ENCODE assay signal across 8 cellular contexts in genomic region chr12:56299853-56300643, GRCh38. TPM values are rescaled to one million over a fixed set of nuclear protein-coding genes. Genes with fewer than 3 reads are reported as not detected.
A peak's percentile ranks its signal among the peaks of the same experiment; 100 is the strongest.
DNase-seq lines count a peak whose midpoint lies in the region; ATAC-seq, FAIRE-seq and TF ChIP-seq lines count a peak whose summit lies in the region.

Gene CS (minus strand): TSS chr12:56300330. CDS start chr12:56300201, 129 bp downstream.

- BruUV-seq in Calu3 (replicated peaks; lab: Mats Ljungman, UMichigan), result no TSS peak

- intact Hi-C loops in Calu3 (cut with micrococcal nuclease; ENCODE audit: unreplicated experiment), result loop anchor here (1.0 to 2.0 kb wide), 2 partner anchors 34 to 181 kb away; partner anchors contain the start of gene ZC3H10

- no peaks in the 10 kb centered on the region for H3F3A ChIP-seq in OCI-LY1 (ENCODE audit: insufficient read depth, low read length)

- peak; percentile 81 for FAIRE-seq in endometrium (lab: Jason Lieb, UNC)

- H3K36me3 Mint-ChIP-seq in Calu3 (ENCODE audit: insufficient read depth, unreplicated experiment), result peaks cover 56% of the 10 kb centered on the region
- peaks cover 6% of the 10 kb centered on the region for H3K36me3 Mint-ChIP-seq in mesothelial cell of epicardium

- no peak within 1 kb of the TSS for H2AFZ ChIP-seq in OCI-LY1 (ENCODE audit: low read length)

- under 1% methylated on average over 60 of the region's 63 CpGs for WGBS in HUES64

- peaks cover 45% of the 10 kb centered on the region for H3K79me2 ChIP-seq in OCI-LY1 (ENCODE audit: insufficient read depth, low read length)

- H3K9me3 Mint-ChIP-seq in Calu3 (ENCODE audit: low read depth, unreplicated experiment) (no peaks in the 10 kb centered on the region), mesothelial cell of epicardium (no peaks in the 10 kb centered on the region)

- DNase-seq in Calu3 (peak; percentile 99), mesothelial cell of epicardium (ENCODE audit: low spot score in 2 of 2, unreplicated experiment in 2 of 2) (peak; percentile 97)
- peak; percentile 99 for DNase-seq in activated CD8-positive, alpha-beta memory T cell treated with anti-CD3 and anti-CD28 coated beads, Interleukin-2, amount 50 U/mL, for 4 hours
- DNase-seq in stimulated activated CD8-positive, alpha-beta memory T cell treated with anti-CD3 and anti-CD28 coated beads, Interleukin-15, amount 100 ng/mL, for 48 hours (ENCODE audit: low read depth in 2 of 2), result peak; percentile 98

- H3K9me2 ChIP-seq in OCI-LY1 (ENCODE audit: low read depth, low read length), result no peaks in the 10 kb centered on the region

- CTCF ChIA-PET in Calu3 (lab: Charles Lee), result interaction anchor here (0.5 kb wide), 3 partner anchors 22 to 78 kb away, joined by 3 to 4 read pairs (median 3); no protein-coding TSS in a partner anchor

- H3K27me3 ChIP-seq in HUES64 (ENCODE audit: insufficient read depth, low read length), result no peaks in the 10 kb centered on the region
- no peaks in the 10 kb centered on the region for H3K27me3 ChIP-seq in OCI-LY1 (ENCODE audit: insufficient read depth, low read length)

- H3K27me3 Mint-ChIP-seq in Calu3 (ENCODE audit: unreplicated experiment) (no peaks in the 10 kb centered on the region), mesothelial cell of epicardium (ENCODE audit: low read depth) (no peaks in the 10 kb centered on the region)

- H3K27ac Mint-ChIP-seq in Calu3 (ENCODE audit: unreplicated experiment) (peak within 1 kb of the TSS; percentile 92), mesothelial cell of epicardium (peak within 1 kb of the TSS; percentile 92)

- ATAC-seq in GM21447 (IDR thresholded peaks at IDR 0.05; ENCODE audit: unreplicated experiment), result peak; percentile 89

- TF ChIP-seq CTCF in Calu3 (IDR thresholded peaks at IDR 0.05; ENCODE audit: unreplicated experiment) (no peak), OCI-LY1 (IDR thresholded peaks at IDR 0.05; ENCODE audit: low read length) (no peak), mesothelial cell of epicardium (IDR thresholded peaks at IDR 0.05; ENCODE audit: unreplicated experiment) (no peak)

- H3K4me1 Mint-ChIP-seq in Calu3 (ENCODE audit: low read depth, unreplicated experiment) (peaks cover 29% of the 10 kb centered on the region), mesothelial cell of epicardium (peaks cover 25% of the 10 kb centered on the region)

- peak within 1 kb of the TSS; percentile 87 for H3K9ac ChIP-seq in HUES64 (ENCODE audit: low read depth, low read length)
- H3K9ac ChIP-seq in OCI-LY1 (ENCODE audit: low read length), result peak within 1 kb of the TSS; percentile 91

- H3K9me3 ChIP-seq in HUES64 (ENCODE audit: insufficient read depth, low read depth, low read length), result no peaks in the 10 kb centered on the region
- no peaks in the 10 kb centered on the region for H3K9me3 ChIP-seq in OCI-LY1 (ENCODE audit: low read length)

- peak within 1 kb of the TSS; percentile 97 for H3K4me3 ChIP-seq in HUES64 (ENCODE audit: low read length)
- H3K4me3 ChIP-seq in OCI-LY1 (ENCODE audit: low read depth, low read length, poor library complexity, severe bottlenecking), result peak within 1 kb of the TSS; percentile 83

- H3K4me1 ChIP-seq in HUES64 (ENCODE audit: insufficient read depth, low read length) (peaks cover 14% of the 10 kb centered on the region), OCI-LY1 (ENCODE audit: insufficient read depth, low read length, severe bottlenecking) (peaks cover 61% of the 10 kb centered on the region)

- no peaks in the 10 kb centered on the region for H4K20me1 ChIP-seq in OCI-LY1 (ENCODE audit: insufficient read depth, low read length)

- H3K27ac ChIP-seq in HUES64 (ENCODE audit: low read depth, low read length), result peak within 1 kb of the TSS; percentile 85
- peak within 1 kb of the TSS; percentile 86 for H3K27ac ChIP-seq in OCI-LY1 (ENCODE audit: low read depth, low read length, poor library complexity, severe bottlenecking)

- peak within 1 kb of the TSS; percentile 95 for H3K4me2 ChIP-seq in OCI-LY1 (ENCODE audit: low read length)

- H3K36me3 ChIP-seq in HUES64 (ENCODE audit: insufficient read depth, low read length) (peaks cover 32% of the 10 kb centered on the region), OCI-LY1 (ENCODE audit: insufficient read depth, low read length) (peaks cover 34% of the 10 kb centered on the region)

- H3K4me3 Mint-ChIP-seq in Calu3 (ENCODE audit: low read depth, unreplicated experiment) (peak within 1 kb of the TSS; percentile 96), mesothelial cell of epicardium (peak within 1 kb of the TSS; percentile 93)

RNA-seq across cellular contexts. Expression of gene CS, which starts in this region (rescaled TPM):
- 212 and 254 TPM in 2 replicates for total RNA-seq in Calu3 (2022)
- polyA plus RNA-seq in HUES64 (2013, experiment 1 of 2), result 106 TPM
- 117 TPM for polyA plus RNA-seq in HUES64 (2013, experiment 2 of 2)
- 167 to 195 TPM (median 194 TPM) in 3 replicates for total RNA-seq in mesothelial cell of epicardium

Comparison
In these comparisons a context has a peak if more than half of its experiments do, and no peak if none do; other contexts are left out.
1. Peak in every context shown above with its lines: DNase-seq, ATAC-seq, H3K4me3 ChIP-seq and H3K27ac ChIP-seq.